Comparison of ENCODE assay signal across 9 cellular contexts in genomic region chr6:128327890-128328289, GRCh38.
DNase-seq lines count a peak whose midpoint lies in the region; ATAC-seq and TF ChIP-seq lines count a peak whose summit lies in the region.
"Had no signal": no experiment of that assay in that cellular context is flagged by ENCODE, and none has a peak within 500 bp of the region (broad histone marks: within the 10 kb centered on the region; RNA-seq: fewer than 3 reads in every experiment).

No MANE protein-coding gene starts in this region.

- no peaks in the 10 kb centered on the region for H3K36me3 Mint-ChIP-seq in activated B cell treated with CpG ODN at 0.5 μM for 24 hours (ENCODE audit: low read depth)
- H3K36me3 Mint-ChIP-seq in stimulated activated memory B cell treated with anti-CD40 and anti-IgM and Interleukin-4, amounts not matched to agents 10 μg/mL and 1 μg/mL and 100 μg/mL, for 72 hours = no peaks in the 10 kb centered on the region

- no peak overlapping the region for H3K4me3 Mint-ChIP-seq in activated B cell treated with CpG ODN at 0.5 μM for 24 hours
- H3K4me3 Mint-ChIP-seq in stimulated activated memory B cell treated with anti-CD40 and anti-IgM and Interleukin-4, amounts not matched to agents 10 μg/mL and 1 μg/mL and 100 μg/mL, for 72 hours = no peak overlapping the region
- H3K4me3 Mint-ChIP-seq: activated naive CD8-positive, alpha-beta T cell had no signal

- TF ChIP-seq CTCF in GM12864 (IDR thresholded peaks at IDR 0.05; ENCODE audit: low read depth, low read length, missing control alignments) (peak; percentile 71), activated B cell treated with CpG ODN at 0.5 μM for 24 hours (IDR thresholded peaks at IDR 0.05) (no peak), fibroblast of pulmonary artery (IDR thresholded peaks at IDR 0.05; ENCODE audit: low read length, missing control alignments) (peak; percentile 46)

- H3K4me3 ChIP-seq in GM12864 (ENCODE audit: low read depth, low read length) (no peak overlapping the region), fibroblast of pulmonary artery (replicated peaks; ENCODE audit: low read depth, low read length) (no peak overlapping the region)

- ATAC-seq in GM21717 (IDR thresholded peaks at IDR 0.05; ENCODE audit: unreplicated experiment) (peak; percentile 91), activated B cell treated with CpG ODN at 0.5 μM for 24 hours (ENCODE audit: low read depth) (peak; percentile 49)
- ATAC-seq in stimulated activated memory B cell treated with anti-CD40 and anti-IgM and Interleukin-4, amounts not matched to agents 10 μg/mL and 1 μg/mL and 100 μg/mL, for 72 hours = peak; percentile 68

- no peaks in the 10 kb centered on the region for H3K27me3 Mint-ChIP-seq in activated B cell treated with CpG ODN at 0.5 μM for 24 hours
- H3K27me3 Mint-ChIP-seq in stimulated activated memory B cell treated with anti-CD40 and anti-IgM and Interleukin-4, amounts not matched to agents 10 μg/mL and 1 μg/mL and 100 μg/mL, for 72 hours = no peaks in the 10 kb centered on the region
- H3K27me3 Mint-ChIP-seq: activated naive CD8-positive, alpha-beta T cell had no signal

- intact Hi-C loops in activated B cell treated with CpG ODN at 0.5 μM for 24 hours (cut with micrococcal nuclease) = loop anchor here (1.0 to 10.0 kb wide), 6 partner anchors 223 to 863 kb away; no protein-coding TSS in a partner anchor

- H3K4me1 Mint-ChIP-seq in activated B cell treated with CpG ODN at 0.5 μM for 24 hours = no peaks in the 10 kb centered on the region
- H3K4me1 Mint-ChIP-seq in stimulated activated memory B cell treated with anti-CD40 and anti-IgM and Interleukin-4, amounts not matched to agents 10 μg/mL and 1 μg/mL and 100 μg/mL, for 72 hours = no peaks in the 10 kb centered on the region

- no peak overlapping the region for H3K27ac Mint-ChIP-seq in activated B cell treated with CpG ODN at 0.5 μM for 24 hours
- no peak overlapping the region for H3K27ac Mint-ChIP-seq in stimulated activated memory B cell treated with anti-CD40 and anti-IgM and Interleukin-4, amounts not matched to agents 10 μg/mL and 1 μg/mL and 100 μg/mL, for 72 hours
- H3K27ac Mint-ChIP-seq: activated naive CD8-positive, alpha-beta T cell had no signal

- CTCF ChIA-PET in activated B cell treated with CpG ODN at 0.5 μM for 24 hours (lab: Charles Lee) = interaction anchor here (0.7 to 1.8 kb wide), 8 partner anchors 88 to 862 kb away, joined by 3 to 17 read pairs (median 4); no protein-coding TSS in a partner anchor

- DNase-seq in GM12864 (ENCODE audit: low read depth) (peak; percentile 2), Kasumi-1 (lab: John Stamatoyannopoulos, UW) (peak; percentile 71 to 74), activated B cell treated with CpG ODN at 0.5 μM for 24 hours (no peak), fibroblast of pulmonary artery (ENCODE audit: low read depth) (peak; percentile 56), NCI-H1694 treated with DMSO at 0.1 percent for 48 hours (lab: John Stamatoyannopoulos, UW) (no peak), NCI-H1105 treated with DMSO at 0.1 percent for 48 hours (lab: John Stamatoyannopoulos, UW) (no peak)

- POLR2A ChIA-PET in activated B cell treated with CpG ODN at 0.5 μM for 24 hours (lab: Charles Lee) = interaction anchor here (0.6 kb wide), 1 partner anchor 44 kb away, joined by 3 read pairs; no protein-coding TSS in a partner anchor

- H3K9me3 Mint-ChIP-seq in activated B cell treated with CpG ODN at 0.5 μM for 24 hours = peaks cover 3% of the 10 kb centered on the region
- no peaks in the 10 kb centered on the region for H3K9me3 Mint-ChIP-seq in stimulated activated memory B cell treated with anti-CD40 and anti-IgM and Interleukin-4, amounts not matched to agents 10 μg/mL and 1 μg/mL and 100 μg/mL, for 72 hours

Comparison
In these comparisons a context has a peak if more than half of its experiments do, and no peak if none do; other contexts are left out.
1. DNase-seq: peak in GM12864 (single experiment), Kasumi-1 (2 of 2) and fibroblast of pulmonary artery (single experiment); none in activated B cell treated with CpG ODN at 0.5 μM for 24 hours (single experiment), NCI-H1694 treated with DMSO at 0.1 percent for 48 hours (single experiment) and NCI-H1105 treated with DMSO at 0.1 percent for 48 hours (single experiment).
2. Peak in every context shown above with its lines, with median percentiles within 50 percentile points of each other: ATAC-seq.